1 cellular context compared by ENCODE assay signal in genomic region chr10:18738835-18739234, GRCh38.
TF ChIP-seq lines count a peak whose summit lies in the region.

No MANE protein-coding gene starts in this region.

TF ChIP-seq in K562, 482 proteins besides CTCF, POLR2A, EP300 and RAD21 (continued from another document):
- TF ChIP-seq NCOA6 (IDR thresholded peaks at IDR 0.05) = no peak
- TF ChIP-seq KAT7 (CRISPR knock-in tag; IDR thresholded peaks at IDR 0.05; ENCODE audit: borderline replicate concordance) = no peak
